13 cellular contexts compared by ENCODE assay signal in the genomic region with DNA sequence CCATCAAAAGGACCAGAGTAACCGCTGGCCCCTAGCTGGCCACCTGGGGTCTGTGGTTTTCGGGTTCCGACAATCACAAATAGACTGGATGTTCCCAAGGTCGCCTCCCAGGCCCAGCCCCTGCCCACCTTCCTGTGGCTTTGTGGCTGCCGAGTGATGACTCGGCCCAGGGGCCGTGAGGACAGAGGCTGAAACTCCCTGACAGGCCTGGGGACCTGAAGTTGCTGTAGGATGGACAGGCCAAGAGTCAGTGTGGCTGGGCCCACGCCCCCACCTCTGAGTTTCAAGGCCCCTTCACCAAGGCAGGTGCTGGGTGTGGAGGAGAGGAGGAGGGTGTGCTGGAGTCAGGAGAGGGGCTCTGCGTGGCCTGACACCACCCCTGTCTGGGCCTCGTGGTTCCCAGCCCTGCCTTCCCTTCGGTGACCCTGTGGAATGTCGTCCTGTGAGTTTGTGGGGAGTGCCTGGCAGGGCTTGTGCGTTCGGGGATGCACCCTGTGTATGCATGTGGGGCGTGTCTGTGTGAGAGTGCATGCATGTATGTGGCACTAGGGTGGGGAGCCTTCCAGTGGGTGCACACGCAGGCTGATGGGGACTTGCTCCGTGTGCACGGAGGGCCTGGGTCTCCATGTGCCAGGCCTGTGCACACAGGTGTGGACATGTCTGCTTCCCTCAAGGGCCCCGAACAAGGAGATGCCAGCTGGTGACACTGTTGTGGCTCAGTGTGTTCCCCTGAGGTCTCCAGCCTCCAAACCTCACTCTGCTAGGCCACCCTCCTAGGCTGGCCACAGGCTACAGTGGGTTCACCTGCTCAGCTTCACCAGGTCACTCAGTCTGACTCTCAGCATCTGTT. TPM values are rescaled to one million over a fixed set of nuclear protein-coding genes. Genes with fewer than 3 reads are reported as not detected.
DNase-seq lines count a peak whose midpoint lies in the region; ATAC-seq, FAIRE-seq and TF ChIP-seq lines count a peak whose summit lies in the region.
"Had no signal": no experiment of that assay in that cellular context is flagged by ENCODE, and none has a peak within 500 bp of the region (broad histone marks: within the 10 kb centered on the region; RNA-seq: fewer than 3 reads in every experiment).

No MANE protein-coding gene starts in this region.

- TF ChIP-seq EP300 in K562 (IDR thresholded peaks at IDR 0.05; ENCODE audit: low read length): no peak

- H3K36me3 Mint-ChIP-seq in naive B cell: no peaks in the 10 kb centered on the region
- H3K36me3 Mint-ChIP-seq: activated naive CD4-positive, alpha-beta T cell treated with anti-CD3 and anti-CD28 coated beads, Interleukin-2, amount 50 U/mL, for 24 hours had no signal

- H3K4me2 ChIP-seq in K562 (ENCODE audit: insufficient read depth, low read length): no peak overlapping the region

- H3K4me3 ChIP-seq in HL-60 (replicated peaks; ENCODE audit: insufficient read depth, low read length) (no peak overlapping the region), K562 (no peak overlapping the region), WERI-Rb-1 (ENCODE audit: low read depth, low read length) (no peak overlapping the region)

- TF ChIP-seq POLR2A in K562 (conservative IDR thresholded peaks at IDR 0.05): no peak

- CTCF ChIA-PET in K562 (lab: Yijun Ruan, JAX; ENCODE audit: low intra/inter-chr PET ratio): no interaction called here

- H3K9me1 ChIP-seq in K562 (ENCODE audit: control insufficient read depth, insufficient read depth, low read length): no peaks in the 10 kb centered on the region

- POLR2A ChIA-PET in K562 (lab: Yijun Ruan, JAX): interaction anchor here (0.6 to 2.3 kb wide), 3 partner anchors 11 to 53 kb away, joined by 3 to 6 read pairs (median 3); partner anchors contain the start of gene MIEF1

- in situ Hi-C loops in K562 (cut with MboI): no loop called here

- peaks cover 51 to 71% (median 64%) of the 10 kb centered on the region in 3 donors for H3K4me1 Mint-ChIP-seq in naive B cell

- peaks cover 21 to 63% of the 10 kb centered on the region in 2 experiments; a peak in 4 of 5 replicates for H3K4me1 ChIP-seq in K562 (replicated peaks in 1 of 2; ENCODE audit: control insufficient read depth in 2 of 2, insufficient read depth in 2 of 2, low read length in 2 of 2)

- ATAC-seq in K562 (no peak), naive B cell (ENCODE audit: low read depth in 2 of 2) (no peak)

- H3K27me3 ChIP-seq in HL-60 (ENCODE audit: insufficient read depth, poor library complexity, severe bottlenecking) (no peaks in the 10 kb centered on the region), K562 (ENCODE audit: control insufficient read depth in 2 of 2, insufficient read depth in 2 of 2, low read length in 2 of 2) (no peaks in the 10 kb centered on the region), WERI-Rb-1 (ENCODE audit: insufficient read depth, low read depth, severe bottlenecking) (no peaks in the 10 kb centered on the region)
- H3K27me3 ChIP-seq: BE2C had no signal

- H3K9me3 ChIP-seq in K562 (replicated peaks; ENCODE audit: control insufficient read depth, insufficient read depth, low read depth, low read length) (no peaks in the 10 kb centered on the region), WERI-Rb-1 (ENCODE audit: severe bottlenecking) (no peaks in the 10 kb centered on the region)
- H3K9me3 ChIP-seq: BE2C had no signal

- no peak for FAIRE-seq in K562 (lab: Jason Lieb, UNC)

- H4K20me1 ChIP-seq in K562 (replicated peaks; ENCODE audit: control insufficient read depth, insufficient read depth, low read length): no peaks in the 10 kb centered on the region

- TF ChIP-seq RAD21 in K562 (CRISPR knock-in tag; conservative IDR thresholded peaks at IDR 0.05 in 1 of 2, IDR thresholded peaks at IDR 0.05 in 1 of 2): no peak

- H2AFZ ChIP-seq in K562 (ENCODE audit: low read depth, low read length): no peak overlapping the region

- peak overlapping the region in 4 of 6 donors; percentile 28 to 80 (median 73) for H3K27ac Mint-ChIP-seq in naive B cell
- H3K27ac Mint-ChIP-seq: stimulated activated naive CD8-positive, alpha-beta T cell treated with anti-CD3 and anti-CD28 coated beads, Interleukin-15, Interleukin-2, amounts not matched to agents 100 ng/mL and 50 ng/mL, for 24 hours had no signal

- peak overlapping the region in 1 of 2 experiments; percentile 81; a peak in 2 of 4 replicates for H3K9ac ChIP-seq in K562 (ENCODE audit: insufficient read depth in 1 of 2, low read depth in 2 of 2, low read length in 2 of 2)

- peak; percentile 33 for DNase-seq in ELF-1 (ENCODE audit: low read depth, low spot score)
- DNase-seq in HL-60 (ENCODE audit: low read depth in 1 of 2, low spot score in 1 of 2): no peak
- DNase-seq in K562 (ENCODE audit: extremely low read depth in 1 of 4, low spot score in 3 of 4): peak in 1 of 4 experiments; percentile 28
- DNase-seq in naive B cell: no peak
- DNase-seq in OCI-M2 (lab: John Stamatoyannopoulos, UW; ENCODE audit: unreplicated experiment): no peak
- no peak for DNase-seq in WERI-Rb-1
- DNase-seq in anterior cingulate cortex (lab: John Stamatoyannopoulos, UW): no peak
- no peak for DNase-seq in amniotic stem cell (lab: John Stamatoyannopoulos, UW)
- DNase-seq: BE2C; cerebellar nuclear complex; stimulated activated CD4-positive, alpha-beta T cell treated with anti-CD3 and anti-CD28 coated beads, Interleukin-4, amount 100 ng/mL, for 1 hour had no signal

- H3K36me3 ChIP-seq in K562 (ENCODE audit: control insufficient read depth, insufficient read depth, low read length) (no peaks in the 10 kb centered on the region), WERI-Rb-1 (no peaks in the 10 kb centered on the region)
- H3K36me3 ChIP-seq: BE2C had no signal

- BruUV-seq in K562 (replicated peaks; lab: Mats Ljungman, UMichigan): no TSS peak

- H3K27ac ChIP-seq in HL-60 (replicated peaks) (peak overlapping the region; percentile 89), K562 (ENCODE audit: extremely low read depth, low read depth, low read length) (no peak overlapping the region), WERI-Rb-1 (no peak overlapping the region)

- no peaks in the 10 kb centered on the region for H3K27me3 Mint-ChIP-seq in naive B cell
- H3K27me3 Mint-ChIP-seq: activated naive CD4-positive, alpha-beta T cell treated with anti-CD3 and anti-CD28 coated beads, Interleukin-2, amount 50 U/mL, for 24 hours; stimulated activated naive CD8-positive, alpha-beta T cell treated with anti-CD3 and anti-CD28 coated beads, Interleukin-15, Interleukin-2, amounts not matched to agents 100 ng/mL and 50 ng/mL, for 24 hours had no signal

- H3K79me2 ChIP-seq in K562 (ENCODE audit: control insufficient read depth, insufficient read depth, low read length): no peaks in the 10 kb centered on the region

- intact Hi-C loops in K562 (cut with micrococcal nuclease): no loop called here

- peak overlapping the region; percentile 68 to 91 (median 77) for H3K4me3 Mint-ChIP-seq in naive B cell
- H3K4me3 Mint-ChIP-seq: activated naive CD4-positive, alpha-beta T cell treated with anti-CD3 and anti-CD28 coated beads, Interleukin-2, amount 50 U/mL, for 24 hours; stimulated activated naive CD8-positive, alpha-beta T cell treated with anti-CD3 and anti-CD28 coated beads, Interleukin-15, Interleukin-2, amounts not matched to agents 100 ng/mL and 50 ng/mL, for 24 hours had no signal

- TF ChIP-seq CTCF in HL-60 (IDR thresholded peaks at IDR 0.05; ENCODE audit: insufficient read depth, low read length) (no peak), K562 (IDR thresholded peaks at IDR 0.05 in 2 of 3, conservative IDR thresholded peaks at IDR 0.05 in 1 of 3; ENCODE audit: insufficient read depth in 2 of 3, low read depth in 1 of 3, low read length in 3 of 3) (no peak), WERI-Rb-1 (IDR thresholded peaks at IDR 0.05; ENCODE audit: low read depth, low read length) (no peak)

- H3K9me3 Mint-ChIP-seq in naive B cell: no peaks in the 10 kb centered on the region
- H3K9me3 Mint-ChIP-seq: activated naive CD4-positive, alpha-beta T cell treated with anti-CD3 and anti-CD28 coated beads, Interleukin-2, amount 50 U/mL, for 24 hours; stimulated activated naive CD8-positive, alpha-beta T cell treated with anti-CD3 and anti-CD28 coated beads, Interleukin-15, Interleukin-2, amounts not matched to agents 100 ng/mL and 50 ng/mL, for 24 hours had no signal

- WGBS in K562 (ENCODE audit: insufficient coverage, low coverage, missing lambda C conversion rate): 55% methylated on average over 7 of the region's 19 CpGs

RNA-seq across cellular contexts. Expression of gene MGAT3, which starts 8.4 kb away (rescaled TPM):
- 6.4 and 13.2 TPM in 2 replicates for total RNA-seq in K562 (2011; cell fraction: chromatin; rRNA removed; ENCODE audit: low replicate concordance)
- total RNA-seq in K562 (2011; cell fraction: nucleolus; rRNA removed): 12.2 and 15.0 TPM in 2 replicates
- total RNA-seq in K562 (2011; cell fraction: nucleoplasm; rRNA removed): 10.2 and 10.6 TPM in 2 replicates
- total RNA-seq in K562 (2014; rRNA removed) (4.6 and 5.7 TPM in 2 replicates), K562 (2014; rRNA removed; fragmentation: Illumina TruSeq; extraction: Trizol) (2.8 and 3.5 TPM in 2 replicates), K562 (2015; rRNA removed; fragmentation: Illumina TruSeq; extraction: Trizol) (4.3 and 4.6 TPM in 2 replicates), K562 (2021) (11.4 and 11.5 TPM in 2 replicates)
- polyA plus RNA-seq in K562 (2011; rRNA removed) (6.6 and 6.8 TPM in 2 replicates), K562 (2014; fragmentation: Illumina TruSeq; extraction: Trizol) (4.2 and 5.4 TPM in 2 replicates), K562 (2014; fragmentation: Nextera tagmentation; extraction: Ambion mirVana) (under 1 TPM; 0.10 to 0.18 TPM), K562 (2014; rRNA removed) (6.0 and 7.0 TPM in 2 replicates), naive B cell (ENCODE audit: low read depth in 6 of 6) (1 to 10 TPM in 2 of 6 donors, under 1 TPM in 3, not detected in 1; 0.11 to 2.8 (median 0.45) TPM)
- polyA plus RNA-seq in K562 (2011; cell fraction: cytosol; rRNA removed): 8.2 and 17.9 TPM in 2 replicates
- polyA plus RNA-seq in K562 (2011; cell fraction: nucleus; rRNA removed): 6.0 and 12.6 TPM in 2 replicates
- polyA plus RNA-seq in K562 (2012): 4.6 and 7.2 TPM in 2 replicates
- polyA minus RNA-seq in K562 (2011; rRNA and poly(A)+ RNA removed): 10.3 and 15.4 TPM in 2 replicates
- 18.6 and 19.4 TPM in 2 replicates for polyA minus RNA-seq in K562 (2011; cell fraction: cytosol; rRNA and poly(A)+ RNA removed)
- polyA minus RNA-seq in K562 (2011; cell fraction: nucleus; rRNA and poly(A)+ RNA removed): 4.6 and 5.1 TPM in 2 replicates

RNA-seq across cellular contexts. Expression of gene TAB1, which starts 48.9 kb away (rescaled TPM):
- total RNA-seq in K562 (2011; cell fraction: chromatin; rRNA removed; ENCODE audit: low replicate concordance): 16.6 and 38.2 TPM in 2 replicates
- total RNA-seq in K562 (2011; cell fraction: nucleolus; rRNA removed): 29.9 and 30.0 TPM in 2 replicates
- total RNA-seq in K562 (2011; cell fraction: nucleoplasm; rRNA removed): 13.2 and 22.5 TPM in 2 replicates
- total RNA-seq in K562 (2014; rRNA removed) (9.5 and 14.7 TPM in 2 replicates), K562 (2014; rRNA removed; fragmentation: Illumina TruSeq; extraction: Trizol) (4.1 and 4.9 TPM in 2 replicates), K562 (2015; rRNA removed; fragmentation: Illumina TruSeq; extraction: Trizol) (10.3 and 10.4 TPM in 2 replicates), K562 (2021) (20.1 and 20.9 TPM in 2 replicates)
- polyA plus RNA-seq in K562 (2011; rRNA removed) (12.3 and 19.2 TPM in 2 replicates), K562 (2014; fragmentation: Illumina TruSeq; extraction: Trizol) (11.5 and 15.2 TPM in 2 replicates), K562 (2014; fragmentation: Nextera tagmentation; extraction: Ambion mirVana) (1 to 10 TPM in 1 of 2 experiments, under 1 TPM in 1; 0.36 to 1.1 TPM), K562 (2014; rRNA removed) (15.7 and 17.0 TPM in 2 replicates), naive B cell (ENCODE audit: low read depth in 6 of 6) (1 to 10 TPM; 1.7 to 5.0 (median 3.2) TPM)
- polyA plus RNA-seq in K562 (2011; cell fraction: cytosol; rRNA removed): 15.0 and 31.8 TPM in 2 replicates
- 20.2 and 31.0 TPM in 2 replicates for polyA plus RNA-seq in K562 (2011; cell fraction: nucleus; rRNA removed)
- 15.4 and 16.4 TPM in 2 replicates for polyA plus RNA-seq in K562 (2012)
- polyA minus RNA-seq in K562 (2011; rRNA and poly(A)+ RNA removed): 13.1 and 18.2 TPM in 2 replicates
- 12.9 and 17.9 TPM in 2 replicates for polyA minus RNA-seq in K562 (2011; cell fraction: cytosol; rRNA and poly(A)+ RNA removed)
- polyA minus RNA-seq in K562 (2011; cell fraction: nucleus; rRNA and poly(A)+ RNA removed): 11.8 and 18.1 TPM in 2 replicates

RNA-seq across cellular contexts. Expression of gene MIEF1, which starts 53.7 kb away (rescaled TPM):
- 31.0 and 48.3 TPM in 2 replicates for total RNA-seq in K562 (2011; cell fraction: chromatin; rRNA removed; ENCODE audit: low replicate concordance)
- total RNA-seq in K562 (2011; cell fraction: nucleolus; rRNA removed): 30.9 and 36.7 TPM in 2 replicates
- 33.9 and 34.4 TPM in 2 replicates for total RNA-seq in K562 (2011; cell fraction: nucleoplasm; rRNA removed)
- total RNA-seq in K562 (2014; rRNA removed): 25.5 and 28.3 TPM in 2 replicates
- 28.6 and 29.0 TPM in 2 replicates for total RNA-seq in K562 (2014; rRNA removed; fragmentation: Illumina TruSeq; extraction: Trizol)
- 26.8 and 27.1 TPM in 2 replicates for total RNA-seq in K562 (2015; rRNA removed; fragmentation: Illumina TruSeq; extraction: Trizol)
- 51.8 and 54.3 TPM in 2 replicates for total RNA-seq in K562 (2021)
- 20.0 and 21.7 TPM in 2 replicates for polyA plus RNA-seq in K562 (2011; rRNA removed)
- 23.2 and 29.6 TPM in 2 replicates for polyA plus RNA-seq in K562 (2011; cell fraction: cytosol; rRNA removed)
- 13.3 and 18.3 TPM in 2 replicates for polyA plus RNA-seq in K562 (2011; cell fraction: nucleus; rRNA removed)
- 23.3 and 33.4 TPM in 2 replicates for polyA plus RNA-seq in K562 (2012)
- polyA plus RNA-seq in K562 (2014; fragmentation: Illumina TruSeq; extraction: Trizol): 37.7 and 40.8 TPM in 2 replicates
- 10 to 100 TPM; 10.9 to 13.1 TPM for polyA plus RNA-seq in K562 (2014; fragmentation: Nextera tagmentation; extraction: Ambion mirVana)
- 23.6 and 29.1 TPM in 2 replicates for polyA plus RNA-seq in K562 (2014; rRNA removed)
- polyA minus RNA-seq in K562 (2011; rRNA and poly(A)+ RNA removed): 31.6 and 37.3 TPM in 2 replicates
- 23.3 and 24.0 TPM in 2 replicates for polyA minus RNA-seq in K562 (2011; cell fraction: cytosol; rRNA and poly(A)+ RNA removed)
- 13.6 and 15.8 TPM in 2 replicates for polyA minus RNA-seq in K562 (2011; cell fraction: nucleus; rRNA and poly(A)+ RNA removed)
- polyA plus RNA-seq in naive B cell (ENCODE audit: low read depth in 6 of 6): 10 to 100 TPM in 5 of 6 donors, 1 to 10 TPM in 1; 8.7 to 29.8 (median 19.2) TPM
